In genomic region chr17:46590157-46591146, GRCh38 we compare ENCODE assay signal across 8 cellular contexts. TPM values are rescaled to one million over a fixed set of nuclear protein-coding genes. Genes with fewer than 3 reads are reported as not detected.
A peak's percentile ranks its signal among the peaks of the same experiment; 100 is the strongest.
DNase-seq lines count a peak whose midpoint lies in the region; ATAC-seq and TF ChIP-seq lines count a peak whose summit lies in the region.
"Not testable (repeated sequence)": the region's sequence is repeated elsewhere in the genome, so short reads cannot be mapped to it uniquely, and the experiment has no call there.

Gene NSF (plus strand): TSS chr17:46590669. CDS start chr17:46590776, 107 bp downstream.

- TF ChIP-seq POLR2A in body of pancreas (IDR thresholded peaks at IDR 0.05), result not testable (repeated sequence)

- not testable (repeated sequence) for H3K27me3 ChIP-seq in SJCRH30, body of pancreas, heart right ventricle

- not testable (repeated sequence) for DNase-seq in SJCRH30; body of pancreas; heart right ventricle; neural crest cell (ENCODE audit: low read depth, low spot score); type B pancreatic cell (ENCODE audit: extremely low spot score, unreplicated experiment)

- H3K4me3 Mint-ChIP-seq in neural crest cell, type B pancreatic cell: not testable (repeated sequence)

- H3K27ac ChIP-seq in SJCRH30, body of pancreas, heart right ventricle: not testable (repeated sequence)

- H3K36me3 Mint-ChIP-seq in neural crest cell (ENCODE audit: low read depth); type B pancreatic cell: not testable (repeated sequence)

- no CpG with 5 or more reads among the region's 95 CpGs for WGBS in body of pancreas, 2 donors
- no CpG with 5 or more reads among the region's 95 CpGs for WGBS in heart right ventricle, 2 donors

- not testable (repeated sequence) for TF ChIP-seq CTCF in body of pancreas (IDR thresholded peaks at IDR 0.05); heart right ventricle (IDR thresholded peaks at IDR 0.05); neural crest cell (conservative IDR thresholded peaks at IDR 0.05); type B pancreatic cell (conservative IDR thresholded peaks at IDR 0.05)

- H3K4me1 Mint-ChIP-seq in neural crest cell; type B pancreatic cell (ENCODE audit: unreplicated experiment): not testable (repeated sequence)

- not testable (repeated sequence) for H3K27ac Mint-ChIP-seq in neural crest cell (ENCODE audit: unreplicated experiment); type B pancreatic cell

- H3K4me3 ChIP-seq in SJCRH30, body of pancreas, heart right ventricle: not testable (repeated sequence)

- not testable (repeated sequence) for H3K9me3 Mint-ChIP-seq in neural crest cell, type B pancreatic cell

- intact Hi-C loops in body of pancreas (cut with DNase I); heart right ventricle (cut with DNase I): not testable (repeated sequence)

- H3K4me1 ChIP-seq in SJCRH30, body of pancreas, heart right ventricle: not testable (repeated sequence)

- not testable (repeated sequence) for H3K36me3 ChIP-seq in SJCRH30; body of pancreas (replicated peaks in 1 of 2; ENCODE audit: insufficient read depth in 1 of 2, low read depth in 2 of 2); heart right ventricle

- ATAC-seq in GM18511 (IDR thresholded peaks at IDR 0.05; ENCODE audit: unreplicated experiment) (peak; percentile 78), GM21723 (IDR thresholded peaks at IDR 0.05; ENCODE audit: unreplicated experiment) (peak; percentile 72), HG03103 (IDR thresholded peaks at IDR 0.05; ENCODE audit: low read depth, unreplicated experiment) (peak; percentile 67), body of pancreas (peak; percentile 98), heart right ventricle (peak; percentile 94 to 99 (median 96))

- H3K27me3 Mint-ChIP-seq in neural crest cell (ENCODE audit: low read depth); type B pancreatic cell: not testable (repeated sequence)

- H3K9me3 ChIP-seq in SJCRH30 (replicated peaks); body of pancreas; heart right ventricle: not testable (repeated sequence)

RNA-seq across cellular contexts. Expression of gene NSF, which starts in this region (rescaled TPM):
- total RNA-seq in SJCRH30 (2014; rRNA removed; shearing (Covaris generic)), result 56.1 and 63.3 TPM in 2 replicates
- total RNA-seq in body of pancreas (10 to 100 TPM in 1 of 2 donors, 1 to 10 TPM in 1; 9.9 to 32.9 TPM), heart right ventricle (10 to 100 TPM; 13.0 to 28.0 (median 21.3) TPM), neural crest cell (47.9 and 48.7 TPM in 2 replicates), type B pancreatic cell (ENCODE audit: low replicate concordance) (44.2 and 45.2 TPM in 2 replicates)
- 10 to 100 TPM in 1 of 2 donors, 1 to 10 TPM in 1; 4.5 to 15.1 TPM for polyA plus RNA-seq in heart right ventricle
